8 cellular contexts compared by ENCODE assay signal in the genomic region with DNA sequence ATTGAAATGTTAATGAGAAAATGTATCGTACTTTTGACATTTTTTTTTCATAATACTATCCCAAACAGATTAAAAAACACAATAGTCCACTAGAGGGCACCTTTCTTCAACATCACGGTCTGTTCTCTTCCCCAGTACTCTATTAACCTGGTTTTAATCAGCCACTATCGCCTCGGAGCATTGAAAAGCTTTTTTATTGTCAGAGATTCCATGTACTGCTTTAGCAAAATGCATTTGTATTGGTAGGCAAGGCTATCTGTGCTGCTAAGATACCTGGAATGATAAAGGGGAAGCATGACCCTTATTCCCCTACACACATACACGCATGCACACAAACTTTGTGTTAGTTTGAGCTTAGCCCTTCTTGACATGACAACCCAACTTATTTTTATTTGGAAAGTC. TPM values are rescaled to one million over a fixed set of nuclear protein-coding genes. Genes with fewer than 3 reads are reported as not detected.
A peak's percentile ranks its signal among the peaks of the same experiment; 100 is the strongest.
DNase-seq lines count a peak whose midpoint lies in the region; ATAC-seq, FAIRE-seq and TF ChIP-seq lines count a peak whose summit lies in the region.

No MANE protein-coding gene starts in this region.

- TF ChIP-seq CTCF in A549 (IDR thresholded peaks at IDR 0.05) (peak; percentile 72), PC-3 (conservative IDR thresholded peaks at IDR 0.05; ENCODE audit: low read depth, low read length) (peak; percentile 77), osteocyte (IDR thresholded peaks at IDR 0.05) (peak; percentile 72)

- H3K4me1 ChIP-seq in A549 (peaks cover 50% of the 10 kb centered on the region), PC-3 (ENCODE audit: insufficient read depth, low read length) (peaks cover 39% of the 10 kb centered on the region)

- H3K27ac ChIP-seq in A549 (peak overlapping the region; percentile 78 to 85), PC-3 (ENCODE audit: low read length) (no peak overlapping the region)

- peaks cover 10% of the 10 kb centered on the region for H3F3A ChIP-seq in PC-3 (ENCODE audit: low read length, unreplicated experiment)

- H3K36me3 Mint-ChIP-seq in osteocyte (ENCODE audit: unreplicated experiment) = no peaks in the 10 kb centered on the region
- H3K36me3 Mint-ChIP-seq in stimulated activated effector memory CD8-positive, alpha-beta T cell treated with anti-CD3 and anti-CD28 coated beads, Interleukin-12 subunit alpha, Interleukin-12 subunit beta, amount 100 ng/mL, for 72 hours = no peaks in the 10 kb centered on the region
- H3K36me3 Mint-ChIP-seq in T-helper 2 cell treated with Interferon-gamma antibody and Interleukin-4, amounts not matched to agents 5 μg/mL and 100 μg/mL, for 36 hours (ENCODE audit: low read depth) = no peaks in the 10 kb centered on the region

- H3K36me3 ChIP-seq in PC-3 (ENCODE audit: low read depth, low read length) = no peaks in the 10 kb centered on the region

- H2AFZ ChIP-seq in PC-3 (ENCODE audit: low read length) = no peak overlapping the region

- H3K27me3 ChIP-seq in PC-3 (ENCODE audit: low read length) = no peaks in the 10 kb centered on the region

- FAIRE-seq in A549 (lab: Jason Lieb, UNC) = peak; percentile 88

- H4K20me1 ChIP-seq in PC-3 (ENCODE audit: low read length) = peaks cover 7% of the 10 kb centered on the region

- H3K4me3 Mint-ChIP-seq in osteocyte (ENCODE audit: unreplicated experiment) = no peak overlapping the region
- no peak overlapping the region for H3K4me3 Mint-ChIP-seq in stimulated activated effector memory CD8-positive, alpha-beta T cell treated with anti-CD3 and anti-CD28 coated beads, Interleukin-12 subunit alpha, Interleukin-12 subunit beta, amount 100 ng/mL, for 72 hours
- no peak overlapping the region for H3K4me3 Mint-ChIP-seq in T-helper 2 cell treated with Interferon-gamma antibody and Interleukin-4, amounts not matched to agents 5 μg/mL and 100 μg/mL, for 36 hours

- H3K4me1 Mint-ChIP-seq in osteocyte (ENCODE audit: unreplicated experiment) = peaks cover 37% of the 10 kb centered on the region
- no peaks in the 10 kb centered on the region for H3K4me1 Mint-ChIP-seq in stimulated activated effector memory CD8-positive, alpha-beta T cell treated with anti-CD3 and anti-CD28 coated beads, Interleukin-12 subunit alpha, Interleukin-12 subunit beta, amount 100 ng/mL, for 72 hours
- H3K4me1 Mint-ChIP-seq in T-helper 2 cell treated with Interferon-gamma antibody and Interleukin-4, amounts not matched to agents 5 μg/mL and 100 μg/mL, for 36 hours (ENCODE audit: low read depth) = no peaks in the 10 kb centered on the region

- H3K9me3 ChIP-seq in A549 (no peaks in the 10 kb centered on the region), PC-3 (ENCODE audit: low read length) (no peaks in the 10 kb centered on the region)

- H3K9me2 ChIP-seq in PC-3 (replicated peaks; ENCODE audit: low read length) = no peaks in the 10 kb centered on the region

- CTCF ChIA-PET in A549 (lab: Yijun Ruan, JAX) (interaction anchor here (0.6 to 13.4 kb wide), 43 partner anchors 9 to 1186 kb away, joined by 3 to 130 read pairs (median 5); a partner anchor contains a TSS), PC-3 (lab: Charles Lee) (interaction anchor here (0.6 to 1.1 kb wide), 4 partner anchors 26 to 173 kb away, joined by 3 to 4 read pairs (median 3); no protein-coding TSS in a partner anchor)

- POLR2A ChIA-PET in A549 (lab: Yijun Ruan, JAX) = interaction anchor here (1.2 kb wide), 1 partner anchor 13 kb away, joined by 4 read pairs; no protein-coding TSS in a partner anchor
- POLR2A ChIA-PET in PC-3 (lab: Charles Lee; ENCODE audit: unreplicated experiment) = interaction anchor here (0.6 kb wide), 1 partner anchor 66 kb away, joined by 3 read pairs; no protein-coding TSS in a partner anchor

- H3K4me2 ChIP-seq in A549 = peak overlapping the region; percentile 69
- peak overlapping the region; percentile 41 for H3K4me2 ChIP-seq in PC-3 (ENCODE audit: low read length)

- peak; percentile 62 to 71 for TF ChIP-seq RAD21 in A549 (conservative IDR thresholded peaks at IDR 0.05 in 1 of 2, IDR thresholded peaks at IDR 0.05 in 1 of 2)

- DNase-seq in A549 (ENCODE audit: low read depth in 1 of 2, low spot score in 1 of 2) (peak; percentile 38 to 54), Kasumi-1 (lab: John Stamatoyannopoulos, UW) (peak; percentile 76 to 90), PC-3 (peak; percentile 69), erythroblast (lab: John Stamatoyannopoulos, UW) (peak; percentile 6 to 28), osteocyte (ENCODE audit: extremely low spot score, unreplicated experiment) (no peak)
- DNase-seq in stimulated activated effector memory CD8-positive, alpha-beta T cell treated with anti-CD3 and anti-CD28 coated beads, Interleukin-12 subunit alpha, Interleukin-12 subunit beta, amount 100 ng/mL, for 72 hours (ENCODE audit: low spot score in 2 of 2) = no peak
- no peak for DNase-seq in T-helper 2 cell treated with Interferon-gamma antibody and Interleukin-4, amounts not matched to agents 5 μg/mL and 100 μg/mL, for 36 hours (ENCODE audit: low spot score)

- 25% methylated on average over 5 of the region's 5 CpGs for whole genome bisulfite sequencing in A549 (ENCODE audit: missing lambda C conversion rate)

- TF ChIP-seq POLR2A in A549 (IDR thresholded peaks at IDR 0.05; ENCODE audit: low read length) = no peak
- no peak for TF ChIP-seq POLR2A in GM18505 (IDR thresholded peaks at IDR 0.05; ENCODE audit: borderline replicate concordance, extremely low read depth, insufficient read depth, insufficient read length)
- TF ChIP-seq POLR2A in erythroblast (IDR thresholded peaks at IDR 0.05; ENCODE audit: low read length) = no peak

- ATAC-seq in A549 (peak in 1 of 2 experiments; percentile 66; a peak in 3 of 6 replicates), GM18505 (IDR thresholded peaks at IDR 0.05; ENCODE audit: unreplicated experiment) (peak; percentile 40), PC-3 (peak; percentile 24; the same call in 1 of the 2 replicates)
- no peak for ATAC-seq in stimulated activated effector memory CD8-positive, alpha-beta T cell treated with anti-CD3 and anti-CD28 coated beads, Interleukin-12 subunit alpha, Interleukin-12 subunit beta, amount 100 ng/mL, for 72 hours

- H3K9me3 Mint-ChIP-seq in osteocyte (ENCODE audit: unreplicated experiment) = no peaks in the 10 kb centered on the region
- no peaks in the 10 kb centered on the region for H3K9me3 Mint-ChIP-seq in stimulated activated effector memory CD8-positive, alpha-beta T cell treated with anti-CD3 and anti-CD28 coated beads, Interleukin-12 subunit alpha, Interleukin-12 subunit beta, amount 100 ng/mL, for 72 hours
- no peaks in the 10 kb centered on the region for H3K9me3 Mint-ChIP-seq in T-helper 2 cell treated with Interferon-gamma antibody and Interleukin-4, amounts not matched to agents 5 μg/mL and 100 μg/mL, for 36 hours

- no peaks in the 10 kb centered on the region for H3K27me3 Mint-ChIP-seq in osteocyte (ENCODE audit: unreplicated experiment)
- peaks cover 5% of the 10 kb centered on the region for H3K27me3 Mint-ChIP-seq in T-helper 2 cell treated with Interferon-gamma antibody and Interleukin-4, amounts not matched to agents 5 μg/mL and 100 μg/mL, for 36 hours (ENCODE audit: low read depth)

- TF ChIP-seq EP300 in A549 (IDR thresholded peaks at IDR 0.05) = no peak

- no TSS peak for BruUV-seq in PC-3 (replicated peaks; lab: Mats Ljungman, UMichigan)

- peak overlapping the region; percentile 46 for H3K27ac Mint-ChIP-seq in osteocyte (ENCODE audit: unreplicated experiment)
- no peak overlapping the region for H3K27ac Mint-ChIP-seq in stimulated activated effector memory CD8-positive, alpha-beta T cell treated with anti-CD3 and anti-CD28 coated beads, Interleukin-12 subunit alpha, Interleukin-12 subunit beta, amount 100 ng/mL, for 72 hours
- no peak overlapping the region for H3K27ac Mint-ChIP-seq in T-helper 2 cell treated with Interferon-gamma antibody and Interleukin-4, amounts not matched to agents 5 μg/mL and 100 μg/mL, for 36 hours

- intact Hi-C loops in PC-3 (cut with micrococcal nuclease) = loop anchor here (1.0 to 5.0 kb wide), 4 partner anchors 44 to 178 kb away; a partner anchor contains a TSS

- H3K79me2 ChIP-seq in PC-3 (ENCODE audit: low read length) = peaks cover 54% of the 10 kb centered on the region

- H3K9ac ChIP-seq in PC-3 (ENCODE audit: low read length) = no peak overlapping the region

- H3K4me3 ChIP-seq in A549 (no peak overlapping the region), PC-3 (ENCODE audit: low read length) (no peak overlapping the region)

TF ChIP-seq in A549, 52 proteins besides CTCF, POLR2A, EP300 and RAD21 (continues in another document):
- TF ChIP-seq, protein P1, sequence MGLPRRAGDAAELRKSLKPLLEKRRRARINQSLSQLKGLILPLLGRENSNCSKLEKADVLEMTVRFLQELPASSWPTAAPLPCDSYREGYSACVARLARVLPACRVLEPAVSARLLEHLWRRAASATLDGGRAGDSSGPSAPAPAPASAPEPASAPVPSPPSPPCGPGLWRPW (IDR thresholded peaks at IDR 0.05) = no peak
- TF ChIP-seq, protein P2, sequence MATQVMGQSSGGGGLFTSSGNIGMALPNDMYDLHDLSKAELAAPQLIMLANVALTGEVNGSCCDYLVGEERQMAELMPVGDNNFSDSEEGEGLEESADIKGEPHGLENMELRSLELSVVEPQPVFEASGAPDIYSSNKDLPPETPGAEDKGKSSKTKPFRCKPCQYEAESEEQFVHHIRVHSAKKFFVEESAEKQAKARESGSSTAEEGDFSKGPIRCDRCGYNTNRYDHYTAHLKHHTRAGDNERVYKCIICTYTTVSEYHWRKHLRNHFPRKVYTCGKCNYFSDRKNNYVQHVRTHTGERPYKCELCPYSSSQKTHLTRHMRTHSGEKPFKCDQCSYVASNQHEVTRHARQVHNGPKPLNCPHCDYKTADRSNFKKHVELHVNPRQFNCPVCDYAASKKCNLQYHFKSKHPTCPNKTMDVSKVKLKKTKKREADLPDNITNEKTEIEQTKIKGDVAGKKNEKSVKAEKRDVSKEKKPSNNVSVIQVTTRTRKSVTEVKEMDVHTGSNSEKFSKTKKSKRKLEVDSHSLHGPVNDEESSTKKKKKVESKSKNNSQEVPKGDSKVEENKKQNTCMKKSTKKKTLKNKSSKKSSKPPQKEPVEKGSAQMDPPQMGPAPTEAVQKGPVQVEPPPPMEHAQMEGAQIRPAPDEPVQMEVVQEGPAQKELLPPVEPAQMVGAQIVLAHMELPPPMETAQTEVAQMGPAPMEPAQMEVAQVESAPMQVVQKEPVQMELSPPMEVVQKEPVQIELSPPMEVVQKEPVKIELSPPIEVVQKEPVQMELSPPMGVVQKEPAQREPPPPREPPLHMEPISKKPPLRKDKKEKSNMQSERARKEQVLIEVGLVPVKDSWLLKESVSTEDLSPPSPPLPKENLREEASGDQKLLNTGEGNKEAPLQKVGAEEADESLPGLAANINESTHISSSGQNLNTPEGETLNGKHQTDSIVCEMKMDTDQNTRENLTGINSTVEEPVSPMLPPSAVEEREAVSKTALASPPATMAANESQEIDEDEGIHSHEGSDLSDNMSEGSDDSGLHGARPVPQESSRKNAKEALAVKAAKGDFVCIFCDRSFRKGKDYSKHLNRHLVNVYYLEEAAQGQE (IDR thresholded peaks at IDR 0.05) = no peak

RNA-seq across cellular contexts. Expression of a gene that starts 11.1 kb away (rescaled TPM):
- polyA plus RNA-seq in A549 (2011; rRNA removed) = 2.7 and 3.5 TPM in 2 replicates
- 0.13 and 0.15 TPM in 2 replicates for polyA plus RNA-seq in A549 (2012; cell fraction: cytosol; rRNA removed)
- 1.3 TPM in 2 replicates for polyA plus RNA-seq in A549 (2012; cell fraction: nucleus; rRNA removed)
- 2.0 to 3.6 TPM (median 2.6 TPM) in 3 replicates for polyA plus RNA-seq in A549 (2017; fragmentation: RNase III; extraction: RNeasy Plus Mini Kit Qiagen cat#74134 plus additional on column Dnase treatment)
- 5.2 and 7.1 TPM in 2 replicates for polyA minus RNA-seq in A549 (2011; rRNA and poly(A)+ RNA removed)
- 1.0 and 2.1 TPM in 2 replicates for total RNA-seq in PC-3 (2014; rRNA removed)
- 3.5 and 5.9 TPM in 2 replicates for total RNA-seq in osteocyte

Comparison
In these comparisons a context has a peak if more than half of its experiments do, and no peak if none do; other contexts are left out.
1. DNase-seq: peak in A549 (2 of 2), Kasumi-1 (2 of 2), PC-3 (single experiment) and erythroblast (2 of 2); none in osteocyte (single experiment), stimulated activated effector memory CD8-positive, alpha-beta T cell treated with anti-CD3 and anti-CD28 coated beads, Interleukin-12 subunit alpha, Interleukin-12 subunit beta, amount 100 ng/mL, for 72 hours (0 of 2) and T-helper 2 cell treated with Interferon-gamma antibody and Interleukin-4, amounts not matched to agents 5 μg/mL and 100 μg/mL, for 36 hours (single experiment).
2. Peak in every context shown above with its lines, with median percentiles within 50 percentile points of each other: CTCF ChIP-seq.